Comparison of ENCODE assay signal across 8 cellular contexts in genomic region chr10:28668363-28669226, GRCh38. TPM values are rescaled to one million over a fixed set of nuclear protein-coding genes. Genes with fewer than 3 reads are reported as not detected.
DNase-seq lines count a peak whose midpoint lies in the region.

No MANE protein-coding gene starts in this region.

- H3K36me3 ChIP-seq in rectal smooth muscle tissue (ENCODE audit: control insufficient read depth, insufficient read depth, low read length), result no peaks in the 10 kb centered on the region

- DNase-seq in NCI-H526 treated with DMSO at 0.1 percent for 48 hours (lab: John Stamatoyannopoulos, UW) (peak; percentile 26), cardiac septum (ENCODE audit: low spot score) (peak; percentile 81), globus pallidus (ENCODE audit: low spot score) (no peak), SKM-1 (lab: John Stamatoyannopoulos, UW; ENCODE audit: unreplicated experiment) (no peak), GDM1 (lab: John Stamatoyannopoulos, UW) (no peak)
- DNase-seq in activated gamma-delta T cell treated with anti-CD3 and anti-CD28 coated beads, Interleukin-2, amount 50 U/mL, for 16 hours (ENCODE audit: low read depth), result peak; percentile 18

- intact Hi-C loops in cardiac septum (cut with DNase I), result loop anchor here (5.0 to 10.0 kb wide), 2 partner anchors 464 to 566 kb away; no protein-coding TSS in a partner anchor

- H3K4me3 ChIP-seq in GM08714 (ENCODE audit: low read length), result 0 out of 2 replicates have a peak overlapping the region, but pooled peaks have one; percentile 5
- H3K4me3 ChIP-seq in rectal smooth muscle tissue (ENCODE audit: low read length), result peak overlapping the region; percentile 59

- H3K27me3 ChIP-seq in rectal smooth muscle tissue (ENCODE audit: control insufficient read depth, insufficient read depth, low read length), result peaks cover 3% of the 10 kb centered on the region

- peaks cover 3% of the 10 kb centered on the region for H3K4me1 ChIP-seq in rectal smooth muscle tissue (ENCODE audit: control insufficient read depth, insufficient read depth, low read length)

- no peak overlapping the region for H3K9ac ChIP-seq in rectal smooth muscle tissue (ENCODE audit: low read length)

- H3K27ac ChIP-seq in rectal smooth muscle tissue (ENCODE audit: low read depth, low read length), result no peak overlapping the region

RNA-seq across cellular contexts. Expression of gene BAMBI, which starts 8.7 kb away (rescaled TPM):
- total RNA-seq in cardiac septum, result 46.6 TPM

Comparison
In these comparisons a context has a peak if more than half of its experiments do, and no peak if none do; other contexts are left out.
1. DNase-seq: peak in NCI-H526 treated with DMSO at 0.1 percent for 48 hours (single experiment), activated gamma-delta T cell treated with anti-CD3 and anti-CD28 coated beads, Interleukin-2, amount 50 U/mL, for 16 hours (single experiment) and cardiac septum (single experiment); none in globus pallidus (single experiment), SKM-1 (single experiment) and GDM1 (single experiment).